8 cellular contexts compared by ENCODE assay signal in genomic region chr9:6049798-6050197, GRCh38. TPM values are rescaled to one million over a fixed set of nuclear protein-coding genes. Genes with fewer than 3 reads are reported as not detected.
DNase-seq lines count a peak whose midpoint lies in the region; ATAC-seq and TF ChIP-seq lines count a peak whose summit lies in the region.

No MANE protein-coding gene starts in this region.

- H3K27me3 Mint-ChIP-seq in CD4-positive, CD25-positive, alpha-beta regulatory T cell = peaks cover 37% of the 10 kb centered on the region

- no peaks in the 10 kb centered on the region for H3K4me1 ChIP-seq in CD4-positive, CD25-positive, alpha-beta regulatory T cell (ENCODE audit: control insufficient read depth, insufficient read depth, low read length, poor library complexity, severe bottlenecking)
- H3K4me1 ChIP-seq in IMR-90 (ENCODE audit: control insufficient read depth, insufficient read depth, low read length) (no peaks in the 10 kb centered on the region), osteoblast (ENCODE audit: insufficient read depth, low read length) (no peaks in the 10 kb centered on the region)
- H3K4me1 ChIP-seq in effector memory CD4-positive, alpha-beta T cell (ENCODE audit: control insufficient read depth, insufficient read depth, low read length, poor library complexity, severe bottlenecking) = no peaks in the 10 kb centered on the region

- H3K27ac Mint-ChIP-seq in CD4-positive, CD25-positive, alpha-beta regulatory T cell = peak overlapping the region in 1 of 3 donors; percentile 72

- peak; percentile 71 to 76 for ATAC-seq in CD4-positive, CD25-positive, alpha-beta regulatory T cell (ENCODE audit: low read depth in 2 of 2)
- ATAC-seq in GM18861 (IDR thresholded peaks at IDR 0.05; ENCODE audit: unreplicated experiment) = peak; percentile 67
- ATAC-seq in IMR-90 (ENCODE audit: low read depth) = no peak
- ATAC-seq in HG03565 (IDR thresholded peaks at IDR 0.05; ENCODE audit: unreplicated experiment) = no peak

- H3K9me1 ChIP-seq in IMR-90 (ENCODE audit: insufficient read depth, low read length) = no peaks in the 10 kb centered on the region

- no peak overlapping the region for H2BK120ac ChIP-seq in IMR-90 (ENCODE audit: low read depth, low read length)

- H3K79me1 ChIP-seq in IMR-90 (ENCODE audit: low read depth in 1 of 2, low read length in 2 of 2) = no peaks in the 10 kb centered on the region

- no CpG with 5 or more reads among the region's 1 CpG for WGBS in IMR-90 (ENCODE audit: extremely low coverage in 2 of 2, insufficient read length in 1 of 2), 2 experiments

- intact Hi-C loops in IMR-90 (cut with micrococcal nuclease) = no loop called here

- H3K27ac ChIP-seq in CD4-positive, CD25-positive, alpha-beta regulatory T cell (ENCODE audit: insufficient read depth, low read length, poor library complexity, severe bottlenecking) = no peak overlapping the region
- H3K27ac ChIP-seq in IMR-90 (ENCODE audit: insufficient read depth, low read length) (no peak overlapping the region), osteoblast (ENCODE audit: low read depth, low read length) (no peak overlapping the region)
- no peak overlapping the region for H3K27ac ChIP-seq in effector memory CD4-positive, alpha-beta T cell (ENCODE audit: insufficient read depth, low read length, poor library complexity, severe bottlenecking)

- H2BK5ac ChIP-seq in IMR-90 (ENCODE audit: low read depth, low read length, poor library complexity, severe bottlenecking) = no peak overlapping the region

- H2BK20ac ChIP-seq in IMR-90 (ENCODE audit: low read depth, low read length) = no peak overlapping the region

- H3K4ac ChIP-seq in IMR-90 (ENCODE audit: low read depth, low read length) = no peak overlapping the region

- no peak overlapping the region for H3K4me3 Mint-ChIP-seq in CD4-positive, CD25-positive, alpha-beta regulatory T cell

- H3K4me2 ChIP-seq in IMR-90 (ENCODE audit: low read depth, low read length) (no peak overlapping the region), osteoblast (ENCODE audit: insufficient read depth, low read length) (no peak overlapping the region)

- TF ChIP-seq RAD21 in IMR-90 (IDR thresholded peaks at IDR 0.05; ENCODE audit: low read length) = 0 out of 2 replicates have a peak, but pooled peaks have one; percentile 15

- CTCF ChIA-PET in IMR-90 (lab: Yijun Ruan, JAX) = no interaction called here

- no peak overlapping the region for H2AK5ac ChIP-seq in IMR-90 (ENCODE audit: low read depth, low read length)

- no peak overlapping the region for H4K8ac ChIP-seq in IMR-90 (ENCODE audit: low read depth in 2 of 2, low read length in 2 of 2)

- no peak overlapping the region for H2AK9ac ChIP-seq in IMR-90 (replicated peaks; ENCODE audit: low read depth, low read length, poor library complexity)

- no peak overlapping the region for H3K56ac ChIP-seq in IMR-90 (ENCODE audit: extremely low read depth, insufficient read depth, low read length)

- no peaks in the 10 kb centered on the region for H3K9me3 ChIP-seq in CD4-positive, CD25-positive, alpha-beta regulatory T cell (ENCODE audit: control insufficient read depth in 2 of 2, low read length in 2 of 2)
- H3K9me3 ChIP-seq in IMR-90 (ENCODE audit: control insufficient read depth, insufficient read depth, low read length) = no peaks in the 10 kb centered on the region
- no peaks in the 10 kb centered on the region for H3K9me3 ChIP-seq in osteoblast (ENCODE audit: low read depth, low read length)
- no peaks in the 10 kb centered on the region for H3K9me3 ChIP-seq in effector memory CD4-positive, alpha-beta T cell (ENCODE audit: control insufficient read depth, low read length)

- H3K9me3 Mint-ChIP-seq in CD4-positive, CD25-positive, alpha-beta regulatory T cell = peaks cover 0 to 1% (median 0%) of the 10 kb centered on the region in 7 donors

- no peaks in the 10 kb centered on the region for H3K36me3 ChIP-seq in CD4-positive, CD25-positive, alpha-beta regulatory T cell (ENCODE audit: control insufficient read depth, insufficient read depth, low read length)
- H3K36me3 ChIP-seq in IMR-90 (ENCODE audit: control insufficient read depth, insufficient read depth, low read length) (no peaks in the 10 kb centered on the region), osteoblast (ENCODE audit: insufficient read depth, low read length) (no peaks in the 10 kb centered on the region)
- no peaks in the 10 kb centered on the region for H3K36me3 ChIP-seq in effector memory CD4-positive, alpha-beta T cell (ENCODE audit: control insufficient read depth, insufficient read depth, low read length)

- BruUV-seq in IMR-90 (replicated peaks; lab: Mats Ljungman, UMichigan) = no TSS peak

- H3K27me3 ChIP-seq in CD4-positive, CD25-positive, alpha-beta regulatory T cell (ENCODE audit: control insufficient read depth, insufficient read depth, low read length) = peaks cover 9% of the 10 kb centered on the region
- H3K27me3 ChIP-seq in IMR-90 (ENCODE audit: control insufficient read depth, insufficient read depth, low read length) (peaks cover 13% of the 10 kb centered on the region), osteoblast (ENCODE audit: insufficient read depth, low read length) (peaks cover 12% of the 10 kb centered on the region)
- H3K27me3 ChIP-seq in effector memory CD4-positive, alpha-beta T cell (replicated peaks; ENCODE audit: control insufficient read depth, insufficient read depth, low read length, poor library complexity, severe bottlenecking) = no peaks in the 10 kb centered on the region

- TF ChIP-seq CTCF in IMR-90 (conservative IDR thresholded peaks at IDR 0.05; ENCODE audit: low read depth, low read length) = 0 out of 2 replicates have a peak, but pooled peaks have one; percentile 14
- TF ChIP-seq CTCF in astrocyte of the spinal cord (IDR thresholded peaks at IDR 0.05; ENCODE audit: low read depth, low read length) = peak; percentile 31
- TF ChIP-seq CTCF in osteoblast (IDR thresholded peaks at IDR 0.05; ENCODE audit: extremely low read depth, low read depth, low read length) = peak; percentile 51

- H4K91ac ChIP-seq in IMR-90 (ENCODE audit: insufficient read depth, low read depth, low read length) = no peak overlapping the region

- TF ChIP-seq POLR2A in IMR-90 (IDR thresholded peaks at IDR 0.05; ENCODE audit: low read depth, low read length) = no peak

- H3K14ac ChIP-seq in IMR-90 (replicated peaks; ENCODE audit: low read depth, low read length) = no peak overlapping the region

- H3K23ac ChIP-seq in IMR-90 (ENCODE audit: low read depth, low read length) = no peak overlapping the region

- H4K20me1 ChIP-seq in IMR-90 (ENCODE audit: insufficient read depth, low read length) = no peaks in the 10 kb centered on the region
- H4K20me1 ChIP-seq in osteoblast (ENCODE audit: insufficient read depth, low read length) = no peaks in the 10 kb centered on the region

- dilution Hi-C loops in IMR-90 (cut with HindIII; ENCODE audit: low sequenced_read_pairs, unreplicated experiment) = no loop called here

- no peaks in the 10 kb centered on the region for H3K79me2 ChIP-seq in osteoblast (ENCODE audit: insufficient read depth, low read length)

- H2AFZ ChIP-seq in IMR-90 (replicated peaks; ENCODE audit: low read length, poor library complexity) (no peak overlapping the region), osteoblast (ENCODE audit: low read length) (no peak overlapping the region)

- POLR2A ChIA-PET in IMR-90 (lab: Charles Lee; ENCODE audit: unreplicated experiment) = no interaction called here

- no peak overlapping the region for H2BK15ac ChIP-seq in IMR-90 (ENCODE audit: low read depth, low read length)

- no peak overlapping the region for H4K5ac ChIP-seq in IMR-90 (ENCODE audit: low read depth, low read length)

- H3K18ac ChIP-seq in IMR-90 (ENCODE audit: low read depth, low read length) = no peak overlapping the region

- no peak overlapping the region for H3K9ac ChIP-seq in IMR-90 (ENCODE audit: low read depth, low read length)

- DNase-seq in CD4-positive, CD25-positive, alpha-beta regulatory T cell = peak in 2 of 3 donors; percentile 29 to 85
- DNase-seq in IMR-90 (no peak), astrocyte of the spinal cord (ENCODE audit: low read depth, low spot score) (no peak), osteoblast (ENCODE audit: insufficient read length, low spot score, missing footprints) (no peak), NCI-H1048 (lab: John Stamatoyannopoulos, UW) (no peak)
- DNase-seq in effector memory CD4-positive, alpha-beta T cell = no peak

- in situ Hi-C loops in IMR-90 (cut with MboI; ENCODE audit: low sequenced_read_pairs) = loop anchor here (5.0 kb wide), 1 partner anchor 258 kb away; no protein-coding TSS in a partner anchor
- in situ Hi-C loops in astrocyte of the spinal cord (cut with HindIII; ENCODE audit: low sequenced_read_pairs) = no loop called here

- H3K36me3 Mint-ChIP-seq in CD4-positive, CD25-positive, alpha-beta regulatory T cell = no peaks in the 10 kb centered on the region

- H3K4me3 ChIP-seq in CD4-positive, CD25-positive, alpha-beta regulatory T cell (ENCODE audit: low read depth, low read length) = no peak overlapping the region
- no peak overlapping the region for H3K4me3 ChIP-seq in IMR-90 (ENCODE audit: insufficient read depth, low read depth, low read length)
- no peak overlapping the region for H3K4me3 ChIP-seq in astrocyte of the spinal cord (ENCODE audit: low read depth, low read length)
- no peak overlapping the region for H3K4me3 ChIP-seq in osteoblast (ENCODE audit: insufficient read depth, low read length)
- H3K4me3 ChIP-seq in effector memory CD4-positive, alpha-beta T cell (ENCODE audit: insufficient read depth, low read depth, low read length, poor library complexity, severe bottlenecking) = no peak overlapping the region

- peaks cover 0 to 10% (median 5%) of the 10 kb centered on the region in 4 donors for H3K4me1 Mint-ChIP-seq in CD4-positive, CD25-positive, alpha-beta regulatory T cell

TF ChIP-seq in IMR-90, 13 proteins besides CTCF, POLR2A, EP300 and RAD21:
- TF ChIP-seq CHD1 (IDR thresholded peaks at IDR 0.05; ENCODE audit: low read depth, low read length) (no peak), MAFK (IDR thresholded peaks at IDR 0.05; ENCODE audit: low read depth, low read length) (peak; percentile 80)

RNA-seq across cellular contexts. Expression of gene RANBP6, which starts 34.4 kb away (rescaled TPM):
- total RNA-seq in CD4-positive, CD25-positive, alpha-beta regulatory T cell = 31.1 TPM
- polyA plus RNA-seq in CD4-positive, CD25-positive, alpha-beta regulatory T cell = 10 to 100 TPM; 19.7 to 29.5 (median 23.7) TPM
- total RNA-seq in IMR-90 (2012; rRNA removed) (42.3 and 67.2 TPM in 2 replicates), osteoblast (19.7 and 19.9 TPM in 2 replicates)
- polyA plus RNA-seq in IMR-90 (2012; rRNA removed) = 6.1 and 7.5 TPM in 2 replicates
- 1.3 and 1.9 TPM in 2 replicates for polyA plus RNA-seq in IMR-90 (2012; cell fraction: cytosol; rRNA removed)
- 0.64 and 3.3 TPM in 2 replicates for polyA plus RNA-seq in IMR-90 (2012; cell fraction: nucleus; rRNA removed; ENCODE audit: low replicate concordance)

Comparison
In these comparisons a context has a peak if more than half of its experiments do, and no peak if none do; other contexts are left out.
1. ATAC-seq: peak in CD4-positive, CD25-positive, alpha-beta regulatory T cell (2 of 2) and GM18861 (single experiment); none in IMR-90 (single experiment) and HG03565 (single experiment).
2. DNase-seq: peak in CD4-positive, CD25-positive, alpha-beta regulatory T cell (2 of 3); none in IMR-90 (single experiment), astrocyte of the spinal cord (single experiment), osteoblast (single experiment), effector memory CD4-positive, alpha-beta T cell (0 of 3) and NCI-H1048 (single experiment).
3. Peak in every context shown above with its lines, with median percentiles within 50 percentile points of each other: CTCF ChIP-seq.